ENCODE assay signal across 10 cellular contexts in genomic region chr5:149429839-149430721, GRCh38. TPM values are rescaled to one million over a fixed set of nuclear protein-coding genes. Genes with fewer than 3 reads are reported as not detected.
DNase-seq lines count a peak whose midpoint lies in the region; ATAC-seq, FAIRE-seq and TF ChIP-seq lines count a peak whose summit lies in the region.
"Had no signal": no experiment of that assay in that cellular context is flagged by ENCODE, and none has a peak within 500 bp of the region (broad histone marks: within the 10 kb centered on the region; RNA-seq: fewer than 3 reads in every experiment).

No MANE protein-coding gene starts in this region.

- TF ChIP-seq RAD21 in SK-N-SH (IDR thresholded peaks at IDR 0.05; ENCODE audit: low read length) (no peak), K562 (CRISPR knock-in tag; conservative IDR thresholded peaks at IDR 0.05 in 1 of 2, IDR thresholded peaks at IDR 0.05 in 1 of 2) (peak; percentile 19 to 35)

- 84% methylated on average over 9 of the region's 15 CpGs for WGBS in SK-N-SH (ENCODE audit: low lambda C conversion rate)
- WGBS in K562 (ENCODE audit: insufficient coverage, low coverage, missing lambda C conversion rate): 12% methylated on average over 15 of the region's 15 CpGs
- WGBS in upper lobe of left lung, 2 donors: 41% methylated on average over 8 to 15 of the region's 15 CpGs

- no peaks in the 10 kb centered on the region for H4K20me1 ChIP-seq in SK-N-SH (ENCODE audit: insufficient read depth)
- H4K20me1 ChIP-seq in K562 (replicated peaks; ENCODE audit: control insufficient read depth, insufficient read depth, low read length): no peaks in the 10 kb centered on the region

- H3K36me3 ChIP-seq in SK-N-SH (replicated peaks in 1 of 2; ENCODE audit: control insufficient read depth in 1 of 2, insufficient read depth in 2 of 2, low read length in 1 of 2) (peaks cover 16 to 56% of the 10 kb centered on the region in 2 experiments), K562 (ENCODE audit: control insufficient read depth, insufficient read depth, low read length) (no peaks in the 10 kb centered on the region), upper lobe of left lung (peaks cover 0 to 16% (median 6%) of the 10 kb centered on the region in 4 donors)

- CTCF ChIA-PET in SK-N-SH (lab: Yijun Ruan, JAX): interaction anchor here (0.7 to 52.5 kb wide), 10 partner anchors 9 to 121 kb away, joined by 3 to 1751 read pairs (median 4); partner anchors contain the start of genes CSNK1A1, IL17B and PCYOX1L
- CTCF ChIA-PET in K562 (lab: Yijun Ruan, JAX; ENCODE audit: low intra/inter-chr PET ratio): interaction anchor here (0.7 to 2.6 kb wide), 5 partner anchors 24 to 134 kb away, joined by 3 to 20 read pairs (median 5); no protein-coding TSS in a partner anchor

- no peak for DNase-seq in SK-N-SH
- DNase-seq in K562 (ENCODE audit: extremely low read depth in 1 of 4, low spot score in 3 of 4): peak; percentile 85 to 92 (median 88)
- peak; percentile 50 to 55 for DNase-seq in upper lobe of left lung
- DNase-seq in GM19238 (ENCODE audit: insufficient read length, low spot score): no peak
- DNase-seq in activated CD4-positive, CD25-positive, alpha-beta regulatory T cell treated with anti-CD3 and anti-CD28 coated beads, Interleukin-2, amount 50 U/mL, for 72 hours: no peak
- DNase-seq in activated CD4-positive, CD25-positive, alpha-beta regulatory T cell (lab: John Stamatoyannopoulos, UW): no peak
- DNase-seq: activated gamma-delta T cell treated with Interleukin-2 at 50 U/mL for 16 hours had no signal

- TF ChIP-seq CTCF in SK-N-SH (IDR thresholded peaks at IDR 0.05): peak; percentile 30; the same call in 1 of the 2 replicates
- peak; percentile 68 to 92 (median 80) for TF ChIP-seq CTCF in K562 (IDR thresholded peaks at IDR 0.05 in 2 of 3, conservative IDR thresholded peaks at IDR 0.05 in 1 of 3; ENCODE audit: insufficient read depth in 2 of 3, low read depth in 1 of 3, low read length in 3 of 3)
- peak in 5 of 6 experiments; percentile 9 to 38 (median 21) for TF ChIP-seq CTCF in upper lobe of left lung (IDR thresholded peaks at IDR 0.05)

- no peak overlapping the region for H2AFZ ChIP-seq in SK-N-SH (ENCODE audit: low read depth)
- H2AFZ ChIP-seq in K562 (ENCODE audit: low read depth, low read length): peak overlapping the region; percentile 95

- H3K9me3 ChIP-seq in SK-N-SH (no peaks in the 10 kb centered on the region), K562 (replicated peaks; ENCODE audit: control insufficient read depth, insufficient read depth, low read depth, low read length) (no peaks in the 10 kb centered on the region), upper lobe of left lung (no peaks in the 10 kb centered on the region)

- POLR2A ChIA-PET in SK-N-SH (lab: Yijun Ruan, JAX): interaction anchor here (1.0 to 2.3 kb wide), 3 partner anchors 44 to 484 kb away, joined by 3 to 8 read pairs (median 4); no protein-coding TSS in a partner anchor
- POLR2A ChIA-PET in K562 (lab: Yijun Ruan, JAX): interaction anchor here (1.0 to 1.6 kb wide), 2 partner anchors 10 to 27 kb away, joined by 3 to 4 read pairs; no protein-coding TSS in a partner anchor

- no peak overlapping the region for H3K4me2 ChIP-seq in SK-N-SH
- peak overlapping the region; percentile 96 for H3K4me2 ChIP-seq in K562 (ENCODE audit: insufficient read depth, low read length)

- no peaks in the 10 kb centered on the region for H3K9me1 ChIP-seq in K562 (ENCODE audit: control insufficient read depth, insufficient read depth, low read length)

- no peak overlapping the region for H3K9ac ChIP-seq in SK-N-SH
- H3K9ac ChIP-seq in K562 (ENCODE audit: insufficient read depth in 1 of 2, low read depth in 2 of 2, low read length in 2 of 2): peak overlapping the region; percentile 69 to 86

- in situ Hi-C loops in K562 (cut with MboI): loop anchor here (5.0 kb wide), 1 partner anchor 43 kb away; no protein-coding TSS in a partner anchor

- no peak for TF ChIP-seq EP300 in SK-N-SH (IDR thresholded peaks at IDR 0.05; ENCODE audit: borderline replicate concordance in 1 of 2, low read depth in 1 of 2, low read length in 1 of 2)
- TF ChIP-seq EP300 in K562 (IDR thresholded peaks at IDR 0.05; ENCODE audit: low read length): peak; percentile 14; the same call in 1 of the 2 replicates
- TF ChIP-seq EP300 in upper lobe of left lung (IDR thresholded peaks at IDR 0.05): peak in 3 of 4 donors; percentile 30 to 61 (median 37)

- intact Hi-C loops in K562 (cut with micrococcal nuclease): loop anchor here (2.0 to 5.0 kb wide), 2 partner anchors 63 to 113 kb away; no protein-coding TSS in a partner anchor

- FAIRE-seq in K562 (lab: Jason Lieb, UNC): no peak

- H3F3A ChIP-seq in SK-N-SH (replicated peaks; ENCODE audit: insufficient read depth): peaks cover 73% of the 10 kb centered on the region

- H3K27ac ChIP-seq in SK-N-SH (ENCODE audit: low read depth in 2 of 2, low read length in 1 of 2) (peak overlapping the region; percentile 46 to 74; a peak in 3 of 4 replicates), K562 (ENCODE audit: extremely low read depth, low read depth, low read length) (peak overlapping the region; percentile 69), layer of hippocampus (ENCODE audit: low read depth, low read length) (peak overlapping the region; percentile 38), upper lobe of left lung (peak overlapping the region; percentile 68 to 93 (median 81))

- peak; percentile 76 for TF ChIP-seq POLR2A in K562 (conservative IDR thresholded peaks at IDR 0.05)
- TF ChIP-seq POLR2A in upper lobe of left lung (IDR thresholded peaks at IDR 0.05): no peak

- H3K27me3 ChIP-seq in SK-N-SH (ENCODE audit: insufficient read depth) (no peaks in the 10 kb centered on the region), K562 (ENCODE audit: control insufficient read depth in 2 of 2, insufficient read depth in 2 of 2, low read length in 2 of 2) (no peaks in the 10 kb centered on the region), layer of hippocampus (ENCODE audit: control insufficient read depth, insufficient read depth, low read length) (no peaks in the 10 kb centered on the region), upper lobe of left lung (no peaks in the 10 kb centered on the region)

- H3K4me1 ChIP-seq in SK-N-SH (ENCODE audit: control insufficient read depth in 1 of 2, insufficient read depth in 2 of 2, low read depth in 1 of 2, low read length in 1 of 2) (peaks cover 0 to 48% of the 10 kb centered on the region in 2 experiments; a peak in 2 of 4 replicates), K562 (replicated peaks in 1 of 2; ENCODE audit: control insufficient read depth in 2 of 2, insufficient read depth in 2 of 2, low read length in 2 of 2) (peaks cover 12 to 18% of the 10 kb centered on the region in 2 experiments; a peak in 4 of 5 replicates), upper lobe of left lung (peaks cover 22 to 46% (median 27%) of the 10 kb centered on the region in 4 donors)

- H3K79me2 ChIP-seq in SK-N-SH (ENCODE audit: insufficient read depth) (no peaks in the 10 kb centered on the region), K562 (ENCODE audit: control insufficient read depth, insufficient read depth, low read length) (peaks cover 3% of the 10 kb centered on the region; the same call in 2 of the 3 replicates)

- ATAC-seq in SK-N-SH treated with all-trans-retinoic acid at 6 μM for 48 hours: no peak
- peak; percentile 91 for ATAC-seq in K562
- ATAC-seq in upper lobe of left lung (ENCODE audit: low FRiP score in 2 of 2): peak; percentile 51 to 63

- no TSS peak for BruUV-seq in K562 (replicated peaks; lab: Mats Ljungman, UMichigan)

- H3K9me2 ChIP-seq in SK-N-SH: no peaks in the 10 kb centered on the region

- H3K4me3 ChIP-seq in SK-N-SH (ENCODE audit: low read depth in 2 of 2, low read length in 1 of 2): no peak overlapping the region
- peak overlapping the region; percentile 32 for H3K4me3 ChIP-seq in K562
- peak overlapping the region in 2 of 4 donors; percentile 4 to 20 for H3K4me3 ChIP-seq in upper lobe of left lung

TF ChIP-seq in SK-N-SH, 30 proteins besides CTCF, POLR2A, EP300 and RAD21 (continues in another document):
- TF ChIP-seq POLR2AphosphoS5 (IDR thresholded peaks at IDR 0.05; ENCODE audit: low read depth, low read length) (no peak), TEAD4 (IDR thresholded peaks at IDR 0.05; ENCODE audit: borderline replicate concordance, insufficient read depth) (no peak), SIN3A (IDR thresholded peaks at IDR 0.05; ENCODE audit: borderline replicate concordance, low read depth, low read length) (no peak)

TF ChIP-seq in SK-N-SH treated with all-trans-retinoic acid at 6 μM for 48 hours, 23 proteins besides CTCF, POLR2A, EP300 and RAD21 (continues in another document):
- no peak for TF ChIP-seq ESRRG (CRISPR knock-in tag; IDR thresholded peaks at IDR 0.05)
- TF ChIP-seq TCF4 (CRISPR knock-in tag; IDR thresholded peaks at IDR 0.05; ENCODE audit: borderline replicate concordance): no peak
- no peak for TF ChIP-seq CSDC2 (CRISPR knock-in tag; IDR thresholded peaks at IDR 0.05)

TF ChIP-seq in K562, 482 proteins besides CTCF, POLR2A, EP300 and RAD21 (continues in another document):
- TF ChIP-seq SNAPC5 (CRISPR knock-in tag; IDR thresholded peaks at IDR 0.05): no peak
- peak; percentile 8; the same call in 1 of the 2 replicates for TF ChIP-seq PML (IDR thresholded peaks at IDR 0.05; ENCODE audit: low read length)

RNA-seq across cellular contexts. Expression of gene IL17B, which starts 51.0 kb away (rescaled TPM):
- 0.16 TPM in 1 of 2 replicates, not detected in the other for polyA plus RNA-seq in SK-N-SH (2012; rRNA removed)
- 0.09 TPM in 1 of 2 replicates, not detected in the other for polyA plus RNA-seq in SK-N-SH (2012; cell fraction: cytosol; rRNA removed)
- 0.29 TPM in 1 of 2 replicates, not detected in the other for polyA plus RNA-seq in SK-N-SH (2012; cell fraction: nucleus; rRNA removed)
- total RNA-seq in K562 (2011; cell fraction: chromatin; rRNA removed; ENCODE audit: low replicate concordance): not detected in 2 replicates
- not detected in 2 replicates for total RNA-seq in K562 (2011; cell fraction: nucleolus; rRNA removed)
- not detected in 2 replicates for total RNA-seq in K562 (2011; cell fraction: nucleoplasm; rRNA removed)
- 1.5 and 2.6 TPM in 2 replicates for total RNA-seq in K562 (2014; rRNA removed)
- not detected in 2 replicates for total RNA-seq in K562 (2014; rRNA removed; fragmentation: Illumina TruSeq; extraction: Trizol)
- total RNA-seq in K562 (2015; rRNA removed; fragmentation: Illumina TruSeq; extraction: Trizol): 0.36 TPM in 1 of 2 replicates, not detected in the other
- 0.51 and 0.58 TPM in 2 replicates for total RNA-seq in K562 (2021)
- 0.28 and 0.81 TPM in 2 replicates for polyA plus RNA-seq in K562 (2011; rRNA removed)
- polyA plus RNA-seq in K562 (2011; cell fraction: cytosol; rRNA removed): 0.57 and 0.58 TPM in 2 replicates
- 0.43 and 0.73 TPM in 2 replicates for polyA plus RNA-seq in K562 (2011; cell fraction: nucleus; rRNA removed)
- 0.44 and 3.0 TPM in 2 replicates for polyA plus RNA-seq in K562 (2012)
- 0.57 TPM in 1 of 2 replicates, not detected in the other for polyA plus RNA-seq in K562 (2014; fragmentation: Illumina TruSeq; extraction: Trizol)
- polyA plus RNA-seq in K562 (2014; fragmentation: Nextera tagmentation; extraction: Ambion mirVana): under 1 TPM; 0.32 to 0.53 TPM
- polyA plus RNA-seq in K562 (2014; rRNA removed): 1.0 and 3.0 TPM in 2 replicates
- polyA minus RNA-seq in K562 (2011; rRNA and poly(A)+ RNA removed): not detected in 2 replicates
- polyA minus RNA-seq in K562 (2011; cell fraction: cytosol; rRNA and poly(A)+ RNA removed): 2.4 TPM in 1 of 2 replicates, not detected in the other
- polyA minus RNA-seq in K562 (2011; cell fraction: nucleus; rRNA and poly(A)+ RNA removed): not detected in 2 replicates
- 1 to 10 TPM in 1 of 6 donors, not detected in 5; 2.4 TPM for total RNA-seq in upper lobe of left lung
- total RNA-seq: NCI-H460 had no signal

Comparison
In these comparisons a context has a peak if more than half of its experiments do, and no peak if none do; other contexts are left out.
1. DNase-seq: peak in K562 (4 of 4) and upper lobe of left lung (2 of 2); none in SK-N-SH (single experiment), GM19238 (single experiment), activated CD4-positive, CD25-positive, alpha-beta regulatory T cell treated with anti-CD3 and anti-CD28 coated beads, Interleukin-2, amount 50 U/mL, for 72 hours (single experiment) and activated CD4-positive, CD25-positive, alpha-beta regulatory T cell (0 of 4).
2. CTCF ChIP-seq: peak in every context shown above with its lines; median percentile 80 in K562; 30 in SK-N-SH; 21 in upper lobe of left lung.
3. Of the 27 proteins assayed by ChIP-seq in both K562 and SK-N-SH: peak only in K562: ELF1, EP300, GABPA, RAD21, REST, TAF1 and 2 more; only in SK-N-SH: none; in both: CTCF; in neither: 15; mixed calls (peak in some experiments, not most) for 3.
4. Peak in every context shown above with its lines, with median percentiles within 50 percentile points of each other: H3K27ac ChIP-seq.